1 cellular context compared by ENCODE assay signal in genomic region chr15:93986400-93986984, GRCh38.
TF ChIP-seq lines count a peak whose summit lies in the region.

No MANE protein-coding gene starts in this region.

TF ChIP-seq in GM12878, 131 proteins besides CTCF, POLR2A, EP300 and RAD21:
- TF ChIP-seq ZBTB40 (IDR thresholded peaks at IDR 0.05; ENCODE audit: borderline replicate concordance) = peak; percentile 73
- no peak for TF ChIP-seq MEF2A (IDR thresholded peaks at IDR 0.05; ENCODE audit: insufficient read depth, low read depth, low read length)
